In genomic region chr17:7560172-7561027, GRCh38 we compare ENCODE assay signal across 8 cellular contexts. TPM values are rescaled to one million over a fixed set of nuclear protein-coding genes. Genes with fewer than 3 reads are reported as not detected.
A peak's percentile ranks its signal among the peaks of the same experiment; 100 is the strongest.
DNase-seq lines count a peak whose midpoint lies in the region; FAIRE-seq and TF ChIP-seq lines count a peak whose summit lies in the region.

No MANE protein-coding gene starts in this region.

- no peak overlapping the region for H3K14ac ChIP-seq in H9 (ENCODE audit: insufficient read depth, low read length)

- H3K9me3 Mint-ChIP-seq in H9 (no peaks in the 10 kb centered on the region), MCF 10A (ENCODE audit: unreplicated experiment) (no peaks in the 10 kb centered on the region)

- H3K18ac ChIP-seq in H9 (ENCODE audit: insufficient read length, low read depth, low read length) = no peak overlapping the region

- peak overlapping the region; percentile 88 to 90; a peak in 3 of 4 replicates for H3K4me3 ChIP-seq in SK-N-SH (ENCODE audit: low read depth in 2 of 2, low read length in 1 of 2)
- peak overlapping the region in 2 of 3 experiments; percentile 47 to 49 for H3K4me3 ChIP-seq in keratinocyte (ENCODE audit: control insufficient read depth in 2 of 3, extremely low read depth in 1 of 3, insufficient read depth in 2 of 3, low read depth in 1 of 3, low read length in 3 of 3)

- H3K27me3 Mint-ChIP-seq in H9 (ENCODE audit: low read depth) (no peaks in the 10 kb centered on the region; the same call in 1 of the 2 replicates), MCF 10A (ENCODE audit: insufficient read depth, unreplicated experiment) (no peaks in the 10 kb centered on the region)

- no peak overlapping the region for H4K91ac ChIP-seq in H9 (ENCODE audit: insufficient read length, low read depth, low read length)

- H3K4ac ChIP-seq in H9 (ENCODE audit: low read depth, low read length) = no peak overlapping the region

- H4K5ac ChIP-seq in H9 (ENCODE audit: insufficient read length, low read depth, low read length) = no peak overlapping the region

- no peak for TF ChIP-seq EP300 in SK-N-SH (IDR thresholded peaks at IDR 0.05; ENCODE audit: borderline replicate concordance in 1 of 2, low read depth in 1 of 2, low read length in 1 of 2)

- H3K79me2 ChIP-seq in H9 (ENCODE audit: insufficient read depth, low read length) (peaks cover 8% of the 10 kb centered on the region; the same call in 1 of the 2 replicates), SK-N-SH (ENCODE audit: insufficient read depth) (peaks cover 37% of the 10 kb centered on the region), keratinocyte (ENCODE audit: control insufficient read depth, insufficient read depth, low read length) (peaks cover 35% of the 10 kb centered on the region)

- H3K23ac ChIP-seq in H9 (ENCODE audit: insufficient read length, low read depth, low read length) = no peak overlapping the region

- no peaks in the 10 kb centered on the region for H3K9me3 ChIP-seq in H9 (ENCODE audit: control insufficient read depth, low read depth, low read length)
- no peaks in the 10 kb centered on the region for H3K9me3 ChIP-seq in SK-N-SH
- H3K9me3 ChIP-seq in keratinocyte (ENCODE audit: control insufficient read depth, low read depth, low read length) = no peaks in the 10 kb centered on the region

- no peaks in the 10 kb centered on the region for H3K9me1 ChIP-seq in keratinocyte (ENCODE audit: control insufficient read depth, extremely low read depth, insufficient read depth, low read length)

- no peak overlapping the region for H2BK120ac ChIP-seq in H9 (ENCODE audit: low read depth, low read length, poor library complexity, severe bottlenecking)

- H3K27ac ChIP-seq in H9 (ENCODE audit: insufficient read length, low read depth, low read length) (no peak overlapping the region), SK-N-SH (ENCODE audit: low read depth in 2 of 2, low read length in 1 of 2) (peak overlapping the region; percentile 49 to 88), keratinocyte (ENCODE audit: control insufficient read depth, insufficient read depth, low read length) (peak overlapping the region; percentile 91)

- no peak overlapping the region for H2AK5ac ChIP-seq in H9 (ENCODE audit: insufficient read length, low read length)

- FAIRE-seq in keratinocyte (lab: Jason Lieb, UNC) = peak; percentile 69

- CTCF ChIA-PET in SK-N-SH (lab: Yijun Ruan, JAX) (interaction anchor here (0.6 to 10.7 kb wide), 74 partner anchors 11 to 515 kb away, joined by 3 to 236 read pairs (median 5); partner anchors contain the start of genes ACAP1, CTDNEP1, GABARAP and KCTD11), MCF 10A (lab: Yijun Ruan, JAX) (interaction anchor here (0.6 to 7.1 kb wide), 57 partner anchors 10 to 600 kb away, joined by 3 to 123 read pairs (median 4); partner anchors contain the start of genes CD68, CHRNB1, TMEM102 and TMEM95)

- in situ Hi-C loops in ACHN (cut with HindIII; ENCODE audit: low pct_ligation_motif_present, low pct_unique_long_range_greater_than_20kb, low sequenced_read_pairs) = no loop called here

- H2AFZ ChIP-seq in H9 (ENCODE audit: low read length) (no peak overlapping the region), SK-N-SH (ENCODE audit: low read depth) (peak overlapping the region; percentile 85), keratinocyte (ENCODE audit: control insufficient read depth, low read length) (no peak overlapping the region)

- DNase-seq in ACHN = peak; percentile 84
- DNase-seq in H9 = peak; percentile 94
- peak; percentile 67 for DNase-seq in SK-N-SH
- no peak for DNase-seq in MCF 10A (ENCODE audit: unreplicated experiment)
- DNase-seq in keratinocyte (ENCODE audit: low read depth, low spot score) = no peak
- DNase-seq in stimulated activated CD4-positive, alpha-beta T cell treated with anti-CD3 and anti-CD28 coated beads, Interleukin-2, amount 100 ng/mL, for 24 hours = peak; percentile 72 to 75
- no peak for DNase-seq in KG1 (lab: John Stamatoyannopoulos, UW)
- DNase-seq in COR-L47 (lab: John Stamatoyannopoulos, UW) = no peak

- H3K27ac Mint-ChIP-seq in H9 (peak overlapping the region; percentile 92 to 98 (median 97)), MCF 10A (ENCODE audit: low read depth, unreplicated experiment) (peak overlapping the region; percentile 91)

- H3K9ac ChIP-seq in H9 (ENCODE audit: extremely low read depth, insufficient read length, low read length) (no peak overlapping the region), SK-N-SH (no peak overlapping the region), keratinocyte (ENCODE audit: control insufficient read depth, extremely low read depth, insufficient read depth, low read length) (peak overlapping the region; percentile 75)

- H3K4me3 Mint-ChIP-seq in H9 (peak overlapping the region; percentile 90 to 91), MCF 10A (ENCODE audit: unreplicated experiment) (peak overlapping the region; percentile 81)

- H3K36me3 ChIP-seq in SK-N-SH (replicated peaks in 1 of 2; ENCODE audit: control insufficient read depth in 1 of 2, insufficient read depth in 2 of 2, low read length in 1 of 2) = peaks cover 16 to 20% of the 10 kb centered on the region in 2 experiments
- H3K36me3 ChIP-seq in keratinocyte (ENCODE audit: control insufficient read depth in 2 of 2, extremely low read depth in 1 of 2, insufficient read depth in 2 of 2, low read length in 2 of 2) = peaks cover 5 to 17% of the 10 kb centered on the region in 2 experiments

- WGBS in H9 (ENCODE audit: extremely low coverage, insufficient read length, low lambda C conversion rate) = no CpG with 5 or more reads among the region's 22 CpGs
- 41% methylated on average over 22 of the region's 22 CpGs for WGBS in SK-N-SH (ENCODE audit: low lambda C conversion rate)

- dilution Hi-C loops in keratinocyte (cut with MboI; ENCODE audit: extremely low pct_ligation_motif_present, low sequenced_read_pairs) = no loop called here

- H3K4me1 Mint-ChIP-seq in H9 (peaks cover 38 to 58% of the 10 kb centered on the region in 2 experiments), MCF 10A (ENCODE audit: insufficient read depth, unreplicated experiment) (peaks cover 42% of the 10 kb centered on the region)

- peak; percentile 65 for TF ChIP-seq CTCF in H9 (conservative IDR thresholded peaks at IDR 0.05)
- TF ChIP-seq CTCF in SK-N-SH (IDR thresholded peaks at IDR 0.05) = peak; percentile 33; the same call in 1 of the 2 replicates
- peak; percentile 37 for TF ChIP-seq CTCF in MCF 10A (IDR thresholded peaks at IDR 0.05; ENCODE audit: unreplicated experiment)
- TF ChIP-seq CTCF in keratinocyte (optimal IDR thresholded peaks at IDR 0.05 in 1 of 3, IDR thresholded peaks at IDR 0.05 in 1 of 3, conservative IDR thresholded peaks at IDR 0.05 in 1 of 3; ENCODE audit: extremely low read depth in 1 of 3, insufficient read depth in 2 of 3, low read length in 3 of 3) = peak; percentile 73 to 83 (median 81)

- no peak overlapping the region for H2BK5ac ChIP-seq in H9 (ENCODE audit: insufficient read length, low read length)

- H3F3A ChIP-seq in SK-N-SH (replicated peaks; ENCODE audit: insufficient read depth) = peaks cover 8% of the 10 kb centered on the region

- no peak overlapping the region for H3K56ac ChIP-seq in H9 (ENCODE audit: insufficient read length, low read depth, low read length)

- peak overlapping the region; percentile 77 for H3K4me2 ChIP-seq in H9 (ENCODE audit: insufficient read depth, insufficient read length, low read length)
- H3K4me2 ChIP-seq in SK-N-SH = peak overlapping the region; percentile 92
- H3K4me2 ChIP-seq in keratinocyte (ENCODE audit: control insufficient read depth, extremely low read depth, insufficient read depth, low read depth, low read length) = peak overlapping the region; percentile 99

- POLR2A ChIA-PET in SK-N-SH (lab: Yijun Ruan, JAX) (interaction anchor here (0.9 to 2.7 kb wide), 5 partner anchors 11 to 205 kb away, joined by 3 to 7 read pairs (median 5); partner anchors contain the start of genes FGF11, MPDU1 and TNFSF12), MCF 10A (lab: Yijun Ruan, JAX) (interaction anchor here (0.6 to 6.0 kb wide), 50 partner anchors 9 to 319 kb away, joined by 3 to 71 read pairs (median 5); partner anchors contain the start of genes CD68, GPS2, MPDU1 and NEURL4)

- H3K36me3 Mint-ChIP-seq in H9 (ENCODE audit: insufficient read depth in 1 of 3, low read depth in 3 of 3) (peaks cover 8 to 24% (median 24%) of the 10 kb centered on the region in 3 experiments; a peak in 6 of 7 replicates), MCF 10A (ENCODE audit: insufficient read depth, unreplicated experiment) (peaks cover 24% of the 10 kb centered on the region)

- peaks cover 9% of the 10 kb centered on the region for H3K23me2 ChIP-seq in H9 (ENCODE audit: insufficient read length, low read depth, low read length, poor library complexity, severe bottlenecking)

- no peak overlapping the region for H2BK12ac ChIP-seq in H9 (ENCODE audit: insufficient read length, low read depth, low read length)

- H3K79me1 ChIP-seq in H9 (ENCODE audit: insufficient read depth, low read depth, low read length, poor library complexity, severe bottlenecking) = peaks cover 15% of the 10 kb centered on the region

- H3K27me3 ChIP-seq in H9 (ENCODE audit: insufficient read depth, low read length) = no peaks in the 10 kb centered on the region
- H3K27me3 ChIP-seq in SK-N-SH (ENCODE audit: insufficient read depth) = no peaks in the 10 kb centered on the region
- no peaks in the 10 kb centered on the region for H3K27me3 ChIP-seq in keratinocyte (ENCODE audit: control insufficient read depth, extremely low read depth, insufficient read depth, low read length)

- H3K4me1 ChIP-seq in H9 (ENCODE audit: insufficient read depth, low read length) (0 out of 2 replicates have a peak, but pooled peaks cover 2% of the 10 kb centered on the region), SK-N-SH (ENCODE audit: control insufficient read depth in 1 of 2, insufficient read depth in 2 of 2, low read depth in 1 of 2, low read length in 1 of 2) (peaks cover 17 to 54% of the 10 kb centered on the region in 2 experiments), keratinocyte (ENCODE audit: control insufficient read depth, extremely low read depth, insufficient read depth, low read length) (peaks cover 42% of the 10 kb centered on the region)

- BruUV-seq in MCF 10A (replicated peaks; lab: Mats Ljungman, UMichigan) = no TSS peak

- no peaks in the 10 kb centered on the region for H3K9me2 ChIP-seq in SK-N-SH

- H4K8ac ChIP-seq in H9 (replicated peaks; ENCODE audit: insufficient read length, low read depth, low read length) = no peak overlapping the region

- no peak overlapping the region for H3T11ph ChIP-seq in H9 (ENCODE audit: low read length)

- H4K20me1 ChIP-seq in H9 (ENCODE audit: control insufficient read depth, insufficient read depth, insufficient read length) (no peaks in the 10 kb centered on the region), SK-N-SH (ENCODE audit: insufficient read depth) (no peaks in the 10 kb centered on the region), keratinocyte (ENCODE audit: control insufficient read depth, extremely low read depth, insufficient read depth, low read length) (no peaks in the 10 kb centered on the region)

- no peak overlapping the region for H2BK20ac ChIP-seq in H9 (ENCODE audit: low read depth, low read length, poor library complexity, severe bottlenecking)

- intact Hi-C loops in MCF 10A (cut with micrococcal nuclease) = loop anchor here (1.0 kb wide), 6 partner anchors 29 to 280 kb away; partner anchors contain the start of gene POLR2A

- no peak for TF ChIP-seq RAD21 in SK-N-SH (IDR thresholded peaks at IDR 0.05; ENCODE audit: low read length)

- H2BK15ac ChIP-seq in H9 (ENCODE audit: low read depth, low read length) = no peak overlapping the region

RNA-seq across cellular contexts. Expression of gene SENP3, which starts 1.3 kb away (rescaled TPM):
- total RNA-seq in H9 (2021) (80.6 and 83.1 TPM in 2 replicates), MCF 10A (2022) (66.9 and 67.3 TPM in 2 replicates)
- polyA plus RNA-seq in SK-N-SH (2012; rRNA removed) (80.8 and 103 TPM in 2 replicates), keratinocyte (98.9 to 110 TPM (median 99.1 TPM) in 3 replicates)
- 69.1 and 90.7 TPM in 2 replicates for polyA plus RNA-seq in SK-N-SH (2012; cell fraction: cytosol; rRNA removed)
- polyA plus RNA-seq in SK-N-SH (2012; cell fraction: nucleus; rRNA removed) = 84.6 and 106 TPM in 2 replicates
- polyA plus RNA-seq in keratinocyte (2011; ENCODE audit: low read depth) = 15.9 TPM
- polyA plus RNA-seq in keratinocyte (2011; cell fraction: cytosol; rRNA removed) = 90.1 and 106 TPM in 2 replicates
- 72.1 TPM in 2 replicates for polyA plus RNA-seq in keratinocyte (2011; cell fraction: nucleus; rRNA removed)
- polyA plus RNA-seq in keratinocyte (2012; ENCODE audit: low replicate concordance) = 37.4 and 53.9 TPM in 2 replicates
- polyA minus RNA-seq in keratinocyte = 85.2 to 96.9 TPM (median 89.1 TPM) in 3 replicates
- 71.0 TPM for polyA minus RNA-seq in keratinocyte (2011; cell fraction: cytosol; rRNA and poly(A)+ RNA removed)
- polyA minus RNA-seq in keratinocyte (2011; cell fraction: nucleus; rRNA and poly(A)+ RNA removed) = 19.2 and 31.1 TPM in 2 replicates

RNA-seq across cellular contexts. Expression of gene TNFSF13, which starts 1.9 kb away (rescaled TPM):
- total RNA-seq in H9 (2021) = 0.94 and 1.4 TPM in 2 replicates
- 1.0 and 2.1 TPM in 2 replicates for polyA plus RNA-seq in SK-N-SH (2012; rRNA removed)
- polyA plus RNA-seq in SK-N-SH (2012; cell fraction: cytosol; rRNA removed) = 1.4 TPM in 2 replicates
- 2.0 and 2.6 TPM in 2 replicates for polyA plus RNA-seq in SK-N-SH (2012; cell fraction: nucleus; rRNA removed)
- 6.3 and 10.8 TPM in 2 replicates for total RNA-seq in MCF 10A (2022)
- 2.4 to 5.7 TPM (median 3.9 TPM) in 3 replicates for polyA plus RNA-seq in keratinocyte
- polyA plus RNA-seq in keratinocyte (2011; ENCODE audit: low read depth) = 0.65 TPM
- 3.8 and 4.2 TPM in 2 replicates for polyA plus RNA-seq in keratinocyte (2011; cell fraction: cytosol; rRNA removed)
- polyA plus RNA-seq in keratinocyte (2011; cell fraction: nucleus; rRNA removed) = 6.0 and 6.1 TPM in 2 replicates
- 3.6 and 6.1 TPM in 2 replicates for polyA plus RNA-seq in keratinocyte (2012; ENCODE audit: low replicate concordance)
- 1.8 to 3.0 TPM (median 2.2 TPM) in 3 replicates for polyA minus RNA-seq in keratinocyte
- 2.1 TPM for polyA minus RNA-seq in keratinocyte (2011; cell fraction: cytosol; rRNA and poly(A)+ RNA removed)
- 2.2 and 3.6 TPM in 2 replicates for polyA minus RNA-seq in keratinocyte (2011; cell fraction: nucleus; rRNA and poly(A)+ RNA removed)

RNA-seq across cellular contexts. Expression of gene TNFSF12, which starts 11.5 kb away (rescaled TPM):
- 5.8 and 7.1 TPM in 2 replicates for total RNA-seq in H9 (2021)
- polyA plus RNA-seq in SK-N-SH (2012; rRNA removed) = 31.1 and 47.6 TPM in 2 replicates
- polyA plus RNA-seq in SK-N-SH (2012; cell fraction: cytosol; rRNA removed) = 28.9 and 37.1 TPM in 2 replicates
- polyA plus RNA-seq in SK-N-SH (2012; cell fraction: nucleus; rRNA removed) = 13.2 and 15.5 TPM in 2 replicates
- 3.5 and 3.9 TPM in 2 replicates for total RNA-seq in MCF 10A (2022)
- 0.39 to 1.5 TPM (median 1.0 TPM) in 3 replicates for polyA plus RNA-seq in keratinocyte
- polyA plus RNA-seq in keratinocyte (2011; ENCODE audit: low read depth) = 0.86 TPM
- polyA plus RNA-seq in keratinocyte (2011; cell fraction: cytosol; rRNA removed) = 0.46 and 1.9 TPM in 2 replicates
- polyA plus RNA-seq in keratinocyte (2011; cell fraction: nucleus; rRNA removed) = 0.95 and 1.2 TPM in 2 replicates
- polyA plus RNA-seq in keratinocyte (2012; ENCODE audit: low replicate concordance) = 1.6 TPM in 2 replicates
- polyA minus RNA-seq in keratinocyte = 1.2 to 2.0 TPM in 2 of 3 replicates, not detected in the other
- polyA minus RNA-seq in keratinocyte (2011; cell fraction: cytosol; rRNA and poly(A)+ RNA removed) = not detected
- polyA minus RNA-seq in keratinocyte (2011; cell fraction: nucleus; rRNA and poly(A)+ RNA removed) = not detected in 2 replicates

RNA-seq across cellular contexts. Expression of gene CD68, which starts 19.0 kb away (rescaled TPM):
- total RNA-seq in H9 (2021) (0.37 and 0.42 TPM in 2 replicates), MCF 10A (2022) (6.9 and 10.6 TPM in 2 replicates)
- polyA plus RNA-seq in SK-N-SH (2012; rRNA removed) (34.6 and 62.4 TPM in 2 replicates), keratinocyte (12.2 to 26.6 TPM (median 14.0 TPM) in 3 replicates)
- 22.0 and 35.5 TPM in 2 replicates for polyA plus RNA-seq in SK-N-SH (2012; cell fraction: cytosol; rRNA removed)
- polyA plus RNA-seq in SK-N-SH (2012; cell fraction: nucleus; rRNA removed) = 2.4 and 3.1 TPM in 2 replicates
- polyA plus RNA-seq in keratinocyte (2011; ENCODE audit: low read depth) = 17.3 TPM
- polyA plus RNA-seq in keratinocyte (2011; cell fraction: cytosol; rRNA removed) = 8.8 and 11.4 TPM in 2 replicates
- 2.3 and 4.7 TPM in 2 replicates for polyA plus RNA-seq in keratinocyte (2011; cell fraction: nucleus; rRNA removed)
- polyA plus RNA-seq in keratinocyte (2012; ENCODE audit: low replicate concordance) = 7.8 and 37.6 TPM in 2 replicates
- 9.5 to 21.7 TPM (median 16.4 TPM) in 3 replicates for polyA minus RNA-seq in keratinocyte
- polyA minus RNA-seq in keratinocyte (2011; cell fraction: cytosol; rRNA and poly(A)+ RNA removed) = 4.0 TPM
- polyA minus RNA-seq in keratinocyte (2011; cell fraction: nucleus; rRNA and poly(A)+ RNA removed) = 1.9 and 2.1 TPM in 2 replicates

RNA-seq across cellular contexts. Expression of gene MPDU1, which starts 23.3 kb away (rescaled TPM):
- total RNA-seq in H9 (2021) (73.1 and 76.1 TPM in 2 replicates), MCF 10A (2022) (52.0 and 56.5 TPM in 2 replicates)
- polyA plus RNA-seq in SK-N-SH (2012; rRNA removed) (126 and 142 TPM in 2 replicates), keratinocyte (57.8 to 71.5 TPM (median 63.0 TPM) in 3 replicates)
- polyA plus RNA-seq in SK-N-SH (2012; cell fraction: cytosol; rRNA removed) = 85.1 and 108 TPM in 2 replicates
- 114 and 134 TPM in 2 replicates for polyA plus RNA-seq in SK-N-SH (2012; cell fraction: nucleus; rRNA removed)
- 4.6 TPM for polyA plus RNA-seq in keratinocyte (2011; ENCODE audit: low read depth)
- 34.9 and 50.7 TPM in 2 replicates for polyA plus RNA-seq in keratinocyte (2011; cell fraction: cytosol; rRNA removed)
- 59.1 and 75.4 TPM in 2 replicates for polyA plus RNA-seq in keratinocyte (2011; cell fraction: nucleus; rRNA removed)
- polyA plus RNA-seq in keratinocyte (2012; ENCODE audit: low replicate concordance) = 32.9 and 34.3 TPM in 2 replicates
- polyA minus RNA-seq in keratinocyte = 56.7 to 87.7 TPM (median 77.3 TPM) in 3 replicates
- polyA minus RNA-seq in keratinocyte (2011; cell fraction: cytosol; rRNA and poly(A)+ RNA removed) = 35.3 TPM
- polyA minus RNA-seq in keratinocyte (2011; cell fraction: nucleus; rRNA and poly(A)+ RNA removed) = 21.5 and 22.4 TPM in 2 replicates

Comparison
In these comparisons a context has a peak if more than half of its experiments do, and no peak if none do; other contexts are left out.
1. DNase-seq: peak in ACHN (single experiment), H9 (single experiment), SK-N-SH (single experiment) and stimulated activated CD4-positive, alpha-beta T cell treated with anti-CD3 and anti-CD28 coated beads, Interleukin-2, amount 100 ng/mL, for 24 hours (2 of 2); none in MCF 10A (single experiment), keratinocyte (single experiment), KG1 (single experiment) and COR-L47 (single experiment).
2. Peak in every context shown above with its lines, with median percentiles within 50 percentile points of each other: H3K4me2 ChIP-seq and CTCF ChIP-seq.